In the genomic region with DNA sequence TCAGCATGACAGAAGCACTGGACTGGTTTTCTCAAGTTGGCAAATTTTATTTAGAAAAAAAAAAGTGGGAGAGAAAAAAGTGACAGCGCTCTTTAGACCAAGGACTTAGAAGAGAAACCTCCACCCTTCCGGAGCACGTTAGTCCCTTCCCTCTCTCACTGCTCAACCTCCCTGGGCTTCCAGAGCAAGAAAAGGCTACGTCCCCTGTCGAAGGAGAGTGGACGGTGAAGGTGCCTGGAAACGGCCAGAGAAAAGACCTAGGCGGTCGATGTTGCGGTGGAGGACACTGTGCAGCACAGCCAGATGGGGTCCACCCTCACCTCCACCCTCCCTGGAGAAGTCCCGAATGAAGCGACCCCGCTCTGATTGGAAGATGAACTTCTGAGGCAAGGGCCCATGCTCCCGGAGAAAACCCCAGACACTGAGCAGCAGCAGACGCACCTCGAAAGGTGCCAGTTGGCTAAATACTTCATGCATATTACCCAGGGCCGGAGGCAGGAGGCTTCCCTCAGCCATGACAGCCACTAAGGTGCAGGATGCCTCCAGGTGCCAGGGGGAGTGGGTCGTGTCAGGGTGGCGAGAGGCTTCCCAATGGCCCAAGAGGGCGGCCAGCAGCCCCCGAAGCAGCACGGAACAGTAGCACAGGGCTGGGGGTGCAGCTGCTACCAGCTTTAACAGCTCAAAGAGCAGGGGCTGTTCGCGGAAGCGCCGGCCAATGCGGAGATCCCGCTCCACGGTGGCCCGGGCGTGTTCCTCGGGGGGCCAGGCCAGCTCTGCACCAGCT, we compare ENCODE assay signal across 8 cellular contexts. TPM values are rescaled to one million over a fixed set of nuclear protein-coding genes. Genes with fewer than 3 reads are reported as not detected.
DNase-seq lines count a peak whose midpoint lies in the region; ATAC-seq and TF ChIP-seq lines count a peak whose summit lies in the region.

No MANE protein-coding gene starts in this region.

- peaks cover 33% of the 10 kb centered on the region for H3K36me3 Mint-ChIP-seq in CD4-positive, alpha-beta T cell (ENCODE audit: low read depth)
- H3K36me3 Mint-ChIP-seq in neural progenitor cell: peaks cover 9% of the 10 kb centered on the region

- H3K9me3 Mint-ChIP-seq in CD4-positive, alpha-beta T cell: no peaks in the 10 kb centered on the region
- H3K9me3 Mint-ChIP-seq in neural progenitor cell: no peaks in the 10 kb centered on the region

- H3K9me2 ChIP-seq in Loucy (replicated peaks; ENCODE audit: low read depth, low read length): no peaks in the 10 kb centered on the region

- in situ Hi-C loops in GM13977 (cut with MboI; ENCODE audit: low pct_unique_long_range_greater_than_20kb, low sequenced_read_pairs, unreplicated experiment): no loop called here

- peak overlapping the region; percentile 99 for H3K27ac Mint-ChIP-seq in CD4-positive, alpha-beta T cell
- H3K27ac Mint-ChIP-seq in neural progenitor cell: peak overlapping the region; percentile 34

- H3K79me2 ChIP-seq in Loucy (ENCODE audit: insufficient read depth, low read length) (peaks cover 58% of the 10 kb centered on the region), neural progenitor cell (ENCODE audit: low read depth) (peaks cover 62% of the 10 kb centered on the region)

- CTCF ChIA-PET in CD4-positive, alpha-beta T cell (lab: Charles Lee): interaction anchor here (0.6 to 1.9 kb wide), 4 partner anchors 18 to 222 kb away, joined by 3 to 7 read pairs (median 5); a partner anchor contains a TSS

- H3K36me3 ChIP-seq in Loucy (ENCODE audit: insufficient read depth, low read length) (peaks cover 4% of the 10 kb centered on the region; the same call in 1 of the 2 replicates), neural progenitor cell (no peaks in the 10 kb centered on the region)

- H3K9ac ChIP-seq in Loucy (ENCODE audit: low read depth, low read length, poor library complexity, severe bottlenecking): peak overlapping the region; percentile 94
- no peak overlapping the region for H3K9ac ChIP-seq in neural progenitor cell

- no peaks in the 10 kb centered on the region for H3K9me3 ChIP-seq in CD4-positive, alpha-beta T cell (ENCODE audit: control insufficient read depth, low read length)
- H3K9me3 ChIP-seq in Loucy (ENCODE audit: insufficient read depth, low read depth, low read length) (no peaks in the 10 kb centered on the region), neural progenitor cell (ENCODE audit: low read depth) (no peaks in the 10 kb centered on the region)

- H4K20me1 ChIP-seq in Loucy (ENCODE audit: insufficient read depth, low read length, poor library complexity, severe bottlenecking): peaks cover 23% of the 10 kb centered on the region
- H4K20me1 ChIP-seq in neural progenitor cell (ENCODE audit: low read depth): peaks cover 17% of the 10 kb centered on the region

- H3K4me1 ChIP-seq in Loucy (ENCODE audit: insufficient read depth, low read length, poor library complexity, severe bottlenecking): peaks cover 16% of the 10 kb centered on the region
- H3K4me1 ChIP-seq in neural progenitor cell: peaks cover 6% of the 10 kb centered on the region

- no peaks in the 10 kb centered on the region for H3F3A ChIP-seq in Loucy (ENCODE audit: low read depth)
- peaks cover 16% of the 10 kb centered on the region for H3F3A ChIP-seq in neural progenitor cell (ENCODE audit: low read depth)

- ATAC-seq in CD4-positive, alpha-beta T cell (ENCODE audit: poor library complexity): no peak

- POLR2A ChIA-PET in CD4-positive, alpha-beta T cell (lab: Charles Lee): interaction anchor here (0.6 to 7.0 kb wide), 27 partner anchors 8 to 234 kb away, joined by 3 to 77 read pairs (median 4); a partner anchor contains a TSS

- H3K4me2 ChIP-seq in Loucy (ENCODE audit: low read depth, low read length, poor library complexity, severe bottlenecking): peak overlapping the region; percentile 64
- H3K4me2 ChIP-seq in neural progenitor cell: peak overlapping the region; percentile 53

- no peak for TF ChIP-seq CTCF in CD4-positive, alpha-beta T cell (IDR thresholded peaks at IDR 0.05)
- TF ChIP-seq CTCF in Loucy (conservative IDR thresholded peaks at IDR 0.05; ENCODE audit: low read length) (no peak), neural progenitor cell (IDR thresholded peaks at IDR 0.05) (no peak), GM13977 (IDR thresholded peaks at IDR 0.05; ENCODE audit: extremely low read depth, insufficient read depth, missing control alignments) (no peak)

- peaks cover 29% of the 10 kb centered on the region for H3K4me1 Mint-ChIP-seq in CD4-positive, alpha-beta T cell (ENCODE audit: low read depth)
- peaks cover 18% of the 10 kb centered on the region for H3K4me1 Mint-ChIP-seq in neural progenitor cell

- H3K27ac ChIP-seq in CD4-positive, alpha-beta T cell (ENCODE audit: low read depth, low read length): peak overlapping the region; percentile 82
- H3K27ac ChIP-seq in neural progenitor cell: no peak overlapping the region

- H3K27me3 Mint-ChIP-seq in CD4-positive, alpha-beta T cell: no peaks in the 10 kb centered on the region
- H3K27me3 Mint-ChIP-seq in neural progenitor cell (ENCODE audit: insufficient read depth, low read depth): peaks cover 8% of the 10 kb centered on the region

- intact Hi-C loops in CD4-positive, alpha-beta T cell (cut with DNase I, micrococcal nuclease): loop anchor here in 1 of 2 experiments (1.0 to 2.0 kb wide), 5 partner anchors 19 to 62 kb away; a partner anchor contains a TSS

- H3K4me3 ChIP-seq in Loucy (ENCODE audit: low read length, poor library complexity, severe bottlenecking): peak overlapping the region; percentile 86
- no peak overlapping the region for H3K4me3 ChIP-seq in neural progenitor cell

- no peaks in the 10 kb centered on the region for H3K27me3 ChIP-seq in CD4-positive, alpha-beta T cell (ENCODE audit: control insufficient read depth, insufficient read depth, low read length)
- H3K27me3 ChIP-seq in Loucy (ENCODE audit: insufficient read depth, low read length, poor library complexity, severe bottlenecking) (no peaks in the 10 kb centered on the region), neural progenitor cell (no peaks in the 10 kb centered on the region)

- no peak for DNase-seq in CD4-positive, alpha-beta T cell
- DNase-seq in ecto neural progenitor cell (ENCODE audit: low spot score): peak; percentile 55
- no peak for DNase-seq in neural progenitor cell (ENCODE audit: low spot score)
- DNase-seq in D341Med (ENCODE audit: low spot score): no peak
- no peak for DNase-seq in GM13977 (ENCODE audit: low spot score)
- DNase-seq in HuH-7.5 (ENCODE audit: low spot score): no peak
- DNase-seq in hippocampal formation (lab: John Stamatoyannopoulos, UW): no peak

- H2AFZ ChIP-seq in Loucy (ENCODE audit: low read length) (no peak overlapping the region), neural progenitor cell (replicated peaks) (no peak overlapping the region)

- peak overlapping the region; percentile 96 for H3K4me3 Mint-ChIP-seq in CD4-positive, alpha-beta T cell
- H3K4me3 Mint-ChIP-seq in neural progenitor cell: peak overlapping the region; percentile 100

RNA-seq across cellular contexts. Expression of a gene that starts 0.6 kb away (rescaled TPM):
- 100 to 1,000 TPM; 181 to 182 TPM for total RNA-seq in CD4-positive, alpha-beta T cell
- total RNA-seq in neural progenitor cell (ENCODE audit: low replicate concordance): 202 and 292 TPM in 2 replicates

RNA-seq across cellular contexts. Expression of a gene that starts 6.1 kb away (rescaled TPM):
- 10 to 100 TPM; 16.3 TPM for total RNA-seq in CD4-positive, alpha-beta T cell
- total RNA-seq in neural progenitor cell (ENCODE audit: low replicate concordance): 7.8 and 21.3 TPM in 2 replicates

RNA-seq across cellular contexts. Expression of a gene that starts 18.0 kb away (rescaled TPM):
- 10 to 100 TPM; 14.3 to 18.5 TPM for total RNA-seq in CD4-positive, alpha-beta T cell
- total RNA-seq in neural progenitor cell (ENCODE audit: low replicate concordance): 51.5 and 73.3 TPM in 2 replicates

RNA-seq across cellular contexts. Expression of a gene that starts 18.1 kb away (rescaled TPM):
- total RNA-seq in CD4-positive, alpha-beta T cell: 10 to 100 TPM; 17.8 to 18.8 TPM
- 4.3 and 6.7 TPM in 2 replicates for total RNA-seq in neural progenitor cell (ENCODE audit: low replicate concordance)

RNA-seq across cellular contexts. Expression of a gene that starts 24.5 kb away (rescaled TPM):
- total RNA-seq in CD4-positive, alpha-beta T cell: 1 to 10 TPM; 1.5 to 2.3 TPM
- 5.7 and 11.7 TPM in 2 replicates for total RNA-seq in neural progenitor cell (ENCODE audit: low replicate concordance)
